Comparison of ENCODE assay signal across 20 cellular contexts in the genomic region with DNA sequence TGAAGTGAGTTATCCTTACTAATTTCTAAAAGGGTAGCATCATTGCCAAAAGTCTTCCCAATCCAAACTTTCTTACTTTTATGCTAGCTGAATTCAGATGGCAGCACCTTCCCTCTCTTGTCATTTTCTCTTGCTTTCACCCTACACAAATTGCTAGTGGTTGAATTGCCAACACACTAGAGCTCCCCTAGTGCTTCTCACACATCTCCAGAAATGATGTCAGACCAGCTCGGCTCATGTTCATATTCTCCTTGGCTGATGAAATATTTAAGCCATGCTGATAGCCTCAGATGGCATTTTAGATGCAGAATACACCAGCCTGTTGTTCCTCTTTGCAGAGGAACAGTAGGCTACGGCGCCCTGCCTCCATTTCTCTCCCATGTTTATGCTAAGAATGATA.
DNase-seq lines count a peak whose midpoint lies in the region; ATAC-seq and TF ChIP-seq lines count a peak whose summit lies in the region.
"Had no signal": no experiment of that assay in that cellular context is flagged by ENCODE, and none has a peak within 500 bp of the region (broad histone marks: within the 10 kb centered on the region; RNA-seq: fewer than 3 reads in every experiment).

No MANE protein-coding gene starts in this region.

- no peaks in the 10 kb centered on the region for H3F3A ChIP-seq in GM23338 (replicated peaks; ENCODE audit: low read depth)

- H3K4me2 ChIP-seq in GM23338: peak overlapping the region; percentile 22; the same call in 1 of the 2 replicates
- H3K4me2 ChIP-seq: SK-N-SH had no signal

- no peaks in the 10 kb centered on the region for H3K27me3 ChIP-seq in GM23338 (ENCODE audit: insufficient read depth)
- no peaks in the 10 kb centered on the region for H3K27me3 ChIP-seq in adipocyte (replicated peaks; ENCODE audit: control insufficient read depth, insufficient read depth, low read length)

- peaks cover 4% of the 10 kb centered on the region for H3K9me3 ChIP-seq in adipocyte (ENCODE audit: control insufficient read depth, low read length)
- H3K9me3 ChIP-seq: SK-N-SH had no signal

- no peaks in the 10 kb centered on the region for H3K79me2 ChIP-seq in GM23338 (replicated peaks; ENCODE audit: insufficient read depth)

- H3K4me1 Mint-ChIP-seq in GM23338 (peaks cover 13% of the 10 kb centered on the region), glutamatergic neuron (ENCODE audit: low read depth, unreplicated experiment) (peaks cover 33% of the 10 kb centered on the region)
- H3K4me1 Mint-ChIP-seq: CD14-positive monocyte had no signal

- H4K20me1 ChIP-seq in GM23338 (replicated peaks; ENCODE audit: insufficient read depth): no peaks in the 10 kb centered on the region

- H3K27ac ChIP-seq in GM23338 (ENCODE audit: low read depth): no peak overlapping the region

- no peaks in the 10 kb centered on the region for H3K36me3 Mint-ChIP-seq in GM23338 (ENCODE audit: low read depth)
- H3K36me3 Mint-ChIP-seq in glutamatergic neuron (ENCODE audit: unreplicated experiment): no peaks in the 10 kb centered on the region
- H3K36me3 Mint-ChIP-seq: CD14-positive monocyte had no signal

- TF ChIP-seq CTCF in GM23338 (conservative IDR thresholded peaks at IDR 0.05; ENCODE audit: low read depth in 2 of 2): no peak
- TF ChIP-seq CTCF in glutamatergic neuron (IDR thresholded peaks at IDR 0.05; ENCODE audit: partially characterized antibody, unreplicated experiment): no peak

- no peak for ATAC-seq in GM23338
- ATAC-seq in GM18520 (IDR thresholded peaks at IDR 0.05; ENCODE audit: unreplicated experiment): no peak
- no peak for ATAC-seq in HG03520 (IDR thresholded peaks at IDR 0.05; ENCODE audit: unreplicated experiment)
- no peak for ATAC-seq in GM21619 (IDR thresholded peaks at IDR 0.05; ENCODE audit: unreplicated experiment)

- DNase-seq in GM23338 (ENCODE audit: low spot score) (no peak), NCI-H2107 (lab: John Stamatoyannopoulos, UW) (peak; percentile 34), adipocyte (ENCODE audit: low read depth) (peak; percentile 36), glutamatergic neuron (no peak), cerebellum (ENCODE audit: low spot score) (no peak)
- DNase-seq: HFFc6, Kasumi-1, MM.1S, NCI-H1092, NCI-H146, NCI-H2029 treated with DMSO at 0.1 percent for 48 hours, NCI-H345, NCI-H524 treated with DMSO at 0.1 percent for 48 hours, SHP77, SK-N-SH had no signal

- H3K4me3 Mint-ChIP-seq in GM23338 (no peak overlapping the region), glutamatergic neuron (ENCODE audit: unreplicated experiment) (no peak overlapping the region)
- H3K4me3 Mint-ChIP-seq: CD14-positive monocyte; HFFc6; T-helper 2 cell treated with Interferon-gamma antibody and Interleukin-4, amounts not matched to agents 5 μg/mL and 100 μg/mL, for 36 hours had no signal

- no peak overlapping the region for H3K27ac Mint-ChIP-seq in GM23338
- H3K27ac Mint-ChIP-seq in glutamatergic neuron (ENCODE audit: unreplicated experiment): peak overlapping the region; percentile 90
- H3K27ac Mint-ChIP-seq: CD14-positive monocyte; HFFc6; T-helper 2 cell treated with Interferon-gamma antibody and Interleukin-4, amounts not matched to agents 5 μg/mL and 100 μg/mL, for 36 hours had no signal

- H3K9me2 ChIP-seq in GM23338 (ENCODE audit: insufficient read depth): peaks cover 3% of the 10 kb centered on the region; the same call in 1 of the 2 replicates
- H3K9me2 ChIP-seq: SK-N-SH had no signal

- no peaks in the 10 kb centered on the region for H3K36me3 ChIP-seq in GM23338 (ENCODE audit: insufficient read depth)
- no peaks in the 10 kb centered on the region for H3K36me3 ChIP-seq in adipocyte (ENCODE audit: control insufficient read depth, insufficient read depth, low read length, severe bottlenecking)

- 0 out of 2 replicates have a peak overlapping the region, but pooled peaks have one; percentile 1 for H2AFZ ChIP-seq in GM23338

- H3K4me3 ChIP-seq in GM23338 (no peak overlapping the region), adipocyte (ENCODE audit: low read length) (no peak overlapping the region)

- no peaks in the 10 kb centered on the region for H3K9me3 Mint-ChIP-seq in GM23338
- peaks cover 3% of the 10 kb centered on the region for H3K9me3 Mint-ChIP-seq in glutamatergic neuron (ENCODE audit: unreplicated experiment)
- H3K9me3 Mint-ChIP-seq: HFFc6; T-helper 2 cell treated with Interferon-gamma antibody and Interleukin-4, amounts not matched to agents 5 μg/mL and 100 μg/mL, for 36 hours had no signal

- H3K27me3 Mint-ChIP-seq in GM23338 (ENCODE audit: insufficient read depth, low read depth, poor library complexity): no peaks in the 10 kb centered on the region
- peaks cover 3% of the 10 kb centered on the region for H3K27me3 Mint-ChIP-seq in glutamatergic neuron (ENCODE audit: unreplicated experiment)

- no peak overlapping the region for H3K9ac ChIP-seq in adipocyte (ENCODE audit: low read length)
- H3K9ac ChIP-seq: SK-N-SH had no signal

- peaks cover 13% of the 10 kb centered on the region; the same call in 1 of the 2 replicates for H3K4me1 ChIP-seq in GM23338 (ENCODE audit: insufficient read depth)
- H3K4me1 ChIP-seq in adipocyte (ENCODE audit: control insufficient read depth, insufficient read depth, low read length): peaks cover 10% of the 10 kb centered on the region

TF ChIP-seq in GM23338, 12 proteins besides CTCF, POLR2A, EP300 and RAD21 (continues in another document):
- no peak for TF ChIP-seq JUNB (IDR thresholded peaks at IDR 0.05; ENCODE audit: unreplicated experiment)
- no peak for TF ChIP-seq EZH2 (IDR thresholded peaks at IDR 0.05; ENCODE audit: low read depth, unreplicated experiment)
- no peak for TF ChIP-seq ZNF114 (CRISPR knock-in tag; IDR thresholded peaks at IDR 0.05)
- no peak for TF ChIP-seq CREB1 (CRISPR knock-in tag; IDR thresholded peaks at IDR 0.05; ENCODE audit: low read depth)
- TF ChIP-seq, protein P1, sequence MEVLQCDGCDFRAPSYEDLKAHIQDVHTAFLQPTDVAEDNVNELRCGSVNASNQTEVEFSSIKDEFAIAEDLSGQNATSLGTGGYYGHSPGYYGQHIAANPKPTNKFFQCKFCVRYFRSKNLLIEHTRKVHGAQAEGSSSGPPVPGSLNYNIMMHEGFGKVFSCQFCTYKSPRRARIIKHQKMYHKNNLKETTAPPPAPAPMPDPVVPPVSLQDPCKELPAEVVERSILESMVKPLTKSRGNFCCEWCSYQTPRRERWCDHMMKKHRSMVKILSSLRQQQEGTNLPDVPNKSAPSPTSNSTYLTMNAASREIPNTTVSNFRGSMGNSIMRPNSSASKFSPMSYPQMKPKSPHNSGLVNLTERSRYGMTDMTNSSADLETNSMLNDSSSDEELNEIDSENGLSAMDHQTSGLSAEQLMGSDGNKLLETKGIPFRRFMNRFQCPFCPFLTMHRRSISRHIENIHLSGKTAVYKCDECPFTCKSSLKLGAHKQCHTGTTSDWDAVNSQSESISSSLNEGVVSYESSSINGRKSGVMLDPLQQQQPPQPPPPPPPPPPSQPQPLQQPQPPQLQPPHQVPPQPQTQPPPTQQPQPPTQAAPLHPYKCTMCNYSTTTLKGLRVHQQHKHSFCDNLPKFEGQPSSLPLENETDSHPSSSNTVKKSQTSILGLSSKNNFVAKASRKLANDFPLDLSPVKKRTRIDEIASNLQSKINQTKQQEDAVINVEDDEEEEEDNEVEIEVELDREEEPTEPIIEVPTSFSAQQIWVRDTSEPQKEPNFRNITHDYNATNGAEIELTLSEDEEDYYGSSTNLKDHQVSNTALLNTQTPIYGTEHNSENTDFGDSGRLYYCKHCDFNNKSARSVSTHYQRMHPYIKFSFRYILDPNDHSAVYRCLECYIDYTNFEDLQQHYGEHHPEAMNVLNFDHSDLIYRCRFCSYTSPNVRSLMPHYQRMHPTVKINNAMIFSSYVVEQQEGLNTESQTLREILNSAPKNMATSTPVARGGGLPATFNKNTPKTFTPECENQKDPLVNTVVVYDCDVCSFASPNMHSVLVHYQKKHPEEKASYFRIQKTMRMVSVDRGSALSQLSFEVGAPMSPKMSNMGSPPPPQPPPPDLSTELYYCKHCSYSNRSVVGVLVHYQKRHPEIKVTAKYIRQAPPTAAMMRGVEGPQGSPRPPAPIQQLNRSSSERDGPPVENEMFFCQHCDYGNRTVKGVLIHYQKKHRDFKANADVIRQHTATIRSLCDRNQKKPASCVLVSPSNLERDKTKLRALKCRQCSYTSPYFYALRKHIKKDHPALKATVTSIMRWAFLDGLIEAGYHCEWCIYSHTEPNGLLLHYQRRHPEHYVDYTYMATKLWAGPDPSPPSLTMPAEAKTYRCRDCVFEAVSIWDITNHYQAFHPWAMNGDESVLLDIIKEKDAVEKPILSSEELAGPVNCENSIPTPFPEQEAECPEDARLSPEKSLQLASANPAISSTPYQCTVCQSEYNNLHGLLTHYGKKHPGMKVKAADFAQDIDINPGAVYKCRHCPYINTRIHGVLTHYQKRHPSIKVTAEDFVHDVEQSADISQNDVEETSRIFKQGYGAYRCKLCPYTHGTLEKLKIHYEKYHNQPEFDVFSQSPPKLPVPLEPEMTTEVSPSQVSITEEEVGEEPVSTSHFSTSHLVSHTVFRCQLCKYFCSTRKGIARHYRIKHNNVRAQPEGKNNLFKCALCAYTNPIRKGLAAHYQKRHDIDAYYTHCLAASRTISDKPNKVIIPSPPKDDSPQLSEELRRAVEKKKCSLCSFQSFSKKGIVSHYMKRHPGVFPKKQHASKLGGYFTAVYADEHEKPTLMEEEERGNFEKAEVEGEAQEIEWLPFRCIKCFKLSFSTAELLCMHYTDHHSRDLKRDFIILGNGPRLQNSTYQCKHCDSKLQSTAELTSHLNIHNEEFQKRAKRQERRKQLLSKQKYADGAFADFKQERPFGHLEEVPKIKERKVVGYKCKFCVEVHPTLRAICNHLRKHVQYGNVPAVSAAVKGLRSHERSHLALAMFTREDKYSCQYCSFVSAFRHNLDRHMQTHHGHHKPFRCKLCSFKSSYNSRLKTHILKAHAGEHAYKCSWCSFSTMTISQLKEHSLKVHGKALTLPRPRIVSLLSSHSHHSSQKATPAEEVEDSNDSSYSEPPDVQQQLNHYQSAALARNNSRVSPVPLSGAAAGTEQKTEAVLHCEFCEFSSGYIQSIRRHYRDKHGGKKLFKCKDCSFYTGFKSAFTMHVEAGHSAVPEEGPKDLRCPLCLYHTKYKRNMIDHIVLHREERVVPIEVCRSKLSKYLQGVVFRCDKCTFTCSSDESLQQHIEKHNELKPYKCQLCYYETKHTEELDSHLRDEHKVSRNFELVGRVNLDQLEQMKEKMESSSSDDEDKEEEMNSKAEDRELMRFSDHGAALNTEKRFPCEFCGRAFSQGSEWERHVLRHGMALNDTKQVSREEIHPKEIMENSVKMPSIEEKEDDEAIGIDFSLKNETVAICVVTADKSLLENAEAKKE (CRISPR knock-in tag; IDR thresholded peaks at IDR 0.05): no peak
- TF ChIP-seq EZH2phosphoT487 (IDR thresholded peaks at IDR 0.05; ENCODE audit: unreplicated experiment): no peak

Comparison
In these comparisons a context has a peak if more than half of its experiments do, and no peak if none do; other contexts are left out.
1. DNase-seq: peak in NCI-H2107 (single experiment) and adipocyte (single experiment); none in GM23338 (single experiment), glutamatergic neuron (single experiment) and cerebellum (single experiment).